In genomic region chr12:84787253-84787652, GRCh38 we compare ENCODE assay signal across 9 cellular contexts.
"Had no signal": no experiment of that assay in that cellular context is flagged by ENCODE, and none has a peak within 500 bp of the region (broad histone marks: within the 10 kb centered on the region; RNA-seq: fewer than 3 reads in every experiment).

No MANE protein-coding gene starts in this region.

- ATAC-seq: GM23338, HCT116 had no signal

- H3K4me2 ChIP-seq: GM23338 had no signal

- H3K4me3 ChIP-seq: GM23248, GM23338, HAP-1 had no signal

- H3K9me3 ChIP-seq: HAP-1 had no signal

- H3K27ac ChIP-seq: GM23248 had no signal

- H2AFZ ChIP-seq: GM23248, GM23338 had no signal

- H3K36me3 ChIP-seq: HAP-1 had no signal

- DNase-seq: GOT3, H7, H9, HCEC 1CT, HFFc6 had no signal

- H3K9ac ChIP-seq: GM23248 had no signal
